In the genomic region with DNA sequence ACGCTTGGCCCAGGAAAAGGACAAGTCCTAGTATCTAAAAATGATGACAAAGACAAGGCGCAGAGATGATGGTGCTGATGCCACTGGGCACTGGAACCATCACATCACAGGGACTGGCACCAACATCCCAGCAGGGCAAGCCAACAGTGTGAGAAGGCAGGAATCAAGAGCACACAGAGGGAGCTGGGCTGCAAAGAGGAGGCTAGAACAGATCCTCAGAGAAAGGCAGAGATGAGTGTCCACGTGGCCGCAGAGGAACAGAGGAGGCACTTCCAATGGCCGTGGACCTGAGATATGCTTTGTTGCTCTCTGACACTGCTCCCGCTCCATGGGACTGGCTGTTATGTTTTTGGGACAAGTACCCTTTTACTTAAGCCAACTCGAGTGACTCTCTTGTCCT, we compare ENCODE assay signal across 1 cellular context.
TF ChIP-seq lines count a peak whose summit lies in the region.

No MANE protein-coding gene starts in this region.

TF ChIP-seq in WTC11, 78 proteins besides CTCF, POLR2A, EP300 and RAD21 (continued from another document):
- TF ChIP-seq, protein P1, sequence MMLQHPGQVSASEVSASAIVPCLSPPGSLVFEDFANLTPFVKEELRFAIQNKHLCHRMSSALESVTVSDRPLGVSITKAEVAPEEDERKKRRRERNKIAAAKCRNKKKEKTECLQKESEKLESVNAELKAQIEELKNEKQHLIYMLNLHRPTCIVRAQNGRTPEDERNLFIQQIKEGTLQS (CRISPR knock-in tag; conservative IDR thresholded peaks at IDR 0.05), result no peak
- TF ChIP-seq FOXK1 (CRISPR knock-in tag; IDR thresholded peaks at IDR 0.05) (no peak), FOXP1 (CRISPR knock-in tag; IDR thresholded peaks at IDR 0.05; ENCODE audit: borderline replicate concordance) (no peak), TEAD1 (CRISPR knock-in tag; IDR thresholded peaks at IDR 0.05) (no peak)
- TF ChIP-seq, protein P2, sequence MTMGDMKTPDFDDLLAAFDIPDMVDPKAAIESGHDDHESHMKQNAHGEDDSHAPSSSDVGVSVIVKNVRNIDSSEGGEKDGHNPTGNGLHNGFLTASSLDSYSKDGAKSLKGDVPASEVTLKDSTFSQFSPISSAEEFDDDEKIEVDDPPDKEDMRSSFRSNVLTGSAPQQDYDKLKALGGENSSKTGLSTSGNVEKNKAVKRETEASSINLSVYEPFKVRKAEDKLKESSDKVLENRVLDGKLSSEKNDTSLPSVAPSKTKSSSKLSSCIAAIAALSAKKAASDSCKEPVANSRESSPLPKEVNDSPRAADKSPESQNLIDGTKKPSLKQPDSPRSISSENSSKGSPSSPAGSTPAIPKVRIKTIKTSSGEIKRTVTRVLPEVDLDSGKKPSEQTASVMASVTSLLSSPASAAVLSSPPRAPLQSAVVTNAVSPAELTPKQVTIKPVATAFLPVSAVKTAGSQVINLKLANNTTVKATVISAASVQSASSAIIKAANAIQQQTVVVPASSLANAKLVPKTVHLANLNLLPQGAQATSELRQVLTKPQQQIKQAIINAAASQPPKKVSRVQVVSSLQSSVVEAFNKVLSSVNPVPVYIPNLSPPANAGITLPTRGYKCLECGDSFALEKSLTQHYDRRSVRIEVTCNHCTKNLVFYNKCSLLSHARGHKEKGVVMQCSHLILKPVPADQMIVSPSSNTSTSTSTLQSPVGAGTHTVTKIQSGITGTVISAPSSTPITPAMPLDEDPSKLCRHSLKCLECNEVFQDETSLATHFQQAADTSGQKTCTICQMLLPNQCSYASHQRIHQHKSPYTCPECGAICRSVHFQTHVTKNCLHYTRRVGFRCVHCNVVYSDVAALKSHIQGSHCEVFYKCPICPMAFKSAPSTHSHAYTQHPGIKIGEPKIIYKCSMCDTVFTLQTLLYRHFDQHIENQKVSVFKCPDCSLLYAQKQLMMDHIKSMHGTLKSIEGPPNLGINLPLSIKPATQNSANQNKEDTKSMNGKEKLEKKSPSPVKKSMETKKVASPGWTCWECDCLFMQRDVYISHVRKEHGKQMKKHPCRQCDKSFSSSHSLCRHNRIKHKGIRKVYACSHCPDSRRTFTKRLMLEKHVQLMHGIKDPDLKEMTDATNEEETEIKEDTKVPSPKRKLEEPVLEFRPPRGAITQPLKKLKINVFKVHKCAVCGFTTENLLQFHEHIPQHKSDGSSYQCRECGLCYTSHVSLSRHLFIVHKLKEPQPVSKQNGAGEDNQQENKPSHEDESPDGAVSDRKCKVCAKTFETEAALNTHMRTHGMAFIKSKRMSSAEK (CRISPR knock-in tag; IDR thresholded peaks at IDR 0.05; ENCODE audit: borderline replicate concordance), result no peak
- TF ChIP-seq, protein P3, sequence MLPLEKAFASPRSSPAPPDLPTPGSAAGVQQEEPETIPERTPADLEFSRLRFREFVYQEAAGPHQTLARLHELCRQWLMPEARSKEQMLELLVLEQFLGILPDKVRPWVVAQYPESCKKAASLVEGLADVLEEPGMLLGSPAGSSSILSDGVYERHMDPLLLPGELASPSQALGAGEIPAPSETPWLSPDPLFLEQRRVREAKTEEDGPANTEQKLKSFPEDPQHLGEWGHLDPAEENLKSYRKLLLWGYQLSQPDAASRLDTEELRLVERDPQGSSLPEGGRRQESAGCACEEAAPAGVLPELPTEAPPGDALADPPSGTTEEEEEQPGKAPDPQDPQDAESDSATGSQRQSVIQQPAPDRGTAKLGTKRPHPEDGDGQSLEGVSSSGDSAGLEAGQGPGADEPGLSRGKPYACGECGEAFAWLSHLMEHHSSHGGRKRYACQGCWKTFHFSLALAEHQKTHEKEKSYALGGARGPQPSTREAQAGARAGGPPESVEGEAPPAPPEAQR (CRISPR knock-in tag; IDR thresholded peaks at IDR 0.05), result no peak
- TF ChIP-seq, protein P4, sequence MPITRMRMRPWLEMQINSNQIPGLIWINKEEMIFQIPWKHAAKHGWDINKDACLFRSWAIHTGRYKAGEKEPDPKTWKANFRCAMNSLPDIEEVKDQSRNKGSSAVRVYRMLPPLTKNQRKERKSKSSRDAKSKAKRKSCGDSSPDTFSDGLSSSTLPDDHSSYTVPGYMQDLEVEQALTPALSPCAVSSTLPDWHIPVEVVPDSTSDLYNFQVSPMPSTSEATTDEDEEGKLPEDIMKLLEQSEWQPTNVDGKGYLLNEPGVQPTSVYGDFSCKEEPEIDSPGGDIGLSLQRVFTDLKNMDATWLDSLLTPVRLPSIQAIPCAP (CRISPR knock-in tag; IDR thresholded peaks at IDR 0.05), result no peak
